Comparison of ENCODE assay signal across 20 cellular contexts in genomic region chr15:76073554-76073953, GRCh38. TPM values are rescaled to one million over a fixed set of nuclear protein-coding genes. Genes with fewer than 3 reads are reported as not detected.
DNase-seq lines count a peak whose midpoint lies in the region; ATAC-seq and TF ChIP-seq lines count a peak whose summit lies in the region.
"Had no signal": no experiment of that assay in that cellular context is flagged by ENCODE, and none has a peak within 500 bp of the region (broad histone marks: within the 10 kb centered on the region; RNA-seq: fewer than 3 reads in every experiment).

No MANE protein-coding gene starts in this region.

- POLR2A ChIA-PET in HCT116 (lab: Charles Lee): no interaction called here

- in situ Hi-C loops in mammary epithelial cell (cut with MboI; ENCODE audit: low sequenced_read_pairs in 2 of 2): no loop called here

- H3K79me2 ChIP-seq in HCT116 (ENCODE audit: insufficient read depth, low read length) (no peaks in the 10 kb centered on the region), mammary epithelial cell (ENCODE audit: insufficient read depth, low read length) (no peaks in the 10 kb centered on the region), osteoblast (ENCODE audit: insufficient read depth, low read length) (no peaks in the 10 kb centered on the region)

- no peak for TF ChIP-seq POLR2A in HCT116 (IDR thresholded peaks at IDR 0.05; ENCODE audit: borderline replicate concordance, extremely low read depth, insufficient read depth, insufficient read length)

- ATAC-seq in HCT116: no peak
- peak; percentile 54 to 88 (median 81) for ATAC-seq in psoas muscle
- no peak for ATAC-seq in GM19324 (IDR thresholded peaks at IDR 0.05; ENCODE audit: low FRiP score, unreplicated experiment)

- WGBS in mammary epithelial cell (ENCODE audit: low coverage, missing lambda C conversion rate): 75% methylated on average over 2 of the region's 2 CpGs
- 28 to 78% (median 34%) methylated on average over 2 of the region's 2 CpGs for WGBS in psoas muscle, 3 donors

- H4K20me1 ChIP-seq in HCT116 (ENCODE audit: insufficient read depth) (no peaks in the 10 kb centered on the region), mammary epithelial cell (ENCODE audit: insufficient read depth, low read length) (no peaks in the 10 kb centered on the region), osteoblast (ENCODE audit: insufficient read depth, low read length) (no peaks in the 10 kb centered on the region)

- H3K4me1 ChIP-seq in HCT116 (ENCODE audit: control insufficient read depth in 1 of 2, insufficient read depth in 2 of 2, low read length in 2 of 2) (peaks cover 0 to 4% of the 10 kb centered on the region in 2 experiments; a peak in 1 of 4 replicates), mammary epithelial cell (ENCODE audit: insufficient read depth, low read length) (peaks cover 12% of the 10 kb centered on the region), psoas muscle (peaks cover 12% of the 10 kb centered on the region), osteoblast (ENCODE audit: insufficient read depth, low read length) (no peaks in the 10 kb centered on the region)
- H3K4me1 ChIP-seq: prostate gland, suprapubic skin had no signal

- H3K9ac ChIP-seq in HCT116 (ENCODE audit: low read length) (no peak overlapping the region), mammary epithelial cell (ENCODE audit: insufficient read depth, low read length) (no peak overlapping the region)

- H3K4me2 ChIP-seq in HCT116 (ENCODE audit: low read length): no peak overlapping the region
- H3K4me2 ChIP-seq in mammary epithelial cell (ENCODE audit: insufficient read depth, low read depth, low read length): no peak overlapping the region
- H3K4me2 ChIP-seq in osteoblast (ENCODE audit: insufficient read depth, low read length): no peak overlapping the region

- RAD21 ChIA-PET in HCT116 (lab: Charles Lee; ENCODE audit: low non-redundant PET in 1 of 2, low total read pairs in 2 of 2, uncharacterized antibody in 2 of 2, unreplicated experiment in 2 of 2): no interaction called here

- TF ChIP-seq CTCF in HCT116 (IDR thresholded peaks at IDR 0.05 in 2 of 3, conservative IDR thresholded peaks at IDR 0.05 in 1 of 3; ENCODE audit: borderline replicate concordance in 1 of 3, insufficient read depth in 1 of 3, low read depth in 2 of 3, low read length in 2 of 3) (no peak), mammary epithelial cell (conservative IDR thresholded peaks at IDR 0.05 in 1 of 2, IDR thresholded peaks at IDR 0.05 in 1 of 2; ENCODE audit: extremely low read depth in 1 of 2, insufficient read depth in 1 of 2, low read depth in 1 of 2, low read length in 2 of 2) (no peak), psoas muscle (IDR thresholded peaks at IDR 0.05) (no peak), osteoblast (IDR thresholded peaks at IDR 0.05; ENCODE audit: extremely low read depth, low read depth, low read length) (no peak)

- no peaks in the 10 kb centered on the region for H3K36me3 ChIP-seq in HCT116 (ENCODE audit: control insufficient read depth in 1 of 2, insufficient read depth in 2 of 2, low read length in 2 of 2)
- no peaks in the 10 kb centered on the region for H3K36me3 ChIP-seq in mammary epithelial cell (ENCODE audit: insufficient read depth, low read length)
- no peaks in the 10 kb centered on the region for H3K36me3 ChIP-seq in psoas muscle (ENCODE audit: insufficient read depth in 1 of 2, low read depth in 1 of 2)
- no peaks in the 10 kb centered on the region for H3K36me3 ChIP-seq in osteoblast (ENCODE audit: insufficient read depth, low read length)
- no peaks in the 10 kb centered on the region for H3K36me3 ChIP-seq in H7 (replicated peaks; ENCODE audit: control insufficient read depth, insufficient read depth, low read length)
- H3K36me3 ChIP-seq: prostate gland, spleen, suprapubic skin had no signal

- CTCF ChIA-PET in HCT116 (lab: Charles Lee): no interaction called here
- CTCF ChIA-PET in mammary epithelial cell (lab: Charles Lee; ENCODE audit: low non-redundant PET): interaction anchor here (0.6 to 0.7 kb wide), 2 partner anchors 17 to 83 kb away, joined by 4 read pairs; no protein-coding TSS in a partner anchor

- dilution Hi-C loops in mammary epithelial cell (cut with HindIII; ENCODE audit: low sequenced_read_pairs): no loop called here

- no peak overlapping the region for H2AFZ ChIP-seq in HCT116 (ENCODE audit: low read depth, low read length, poor library complexity, severe bottlenecking)
- H2AFZ ChIP-seq in mammary epithelial cell (ENCODE audit: low read depth, low read length): no peak overlapping the region
- H2AFZ ChIP-seq in osteoblast (ENCODE audit: low read length): no peak overlapping the region

- no peak overlapping the region for H3K27ac ChIP-seq in HCT116 (ENCODE audit: low read depth, low read length)
- H3K27ac ChIP-seq in mammary epithelial cell (ENCODE audit: insufficient read depth, low read depth, low read length): no peak overlapping the region
- H3K27ac ChIP-seq in psoas muscle: peak overlapping the region; percentile 5
- H3K27ac ChIP-seq in osteoblast (ENCODE audit: low read depth, low read length): no peak overlapping the region
- H3K27ac ChIP-seq: prostate gland, spleen, suprapubic skin had no signal

- no peak for DNase-seq in HCT116 (ENCODE audit: low read depth, low spot score)
- peak; percentile 52 for DNase-seq in NCI-H2227 treated with DMSO at 0.1 percent for 48 hours (lab: John Stamatoyannopoulos, UW)
- DNase-seq in mammary epithelial cell: peak; percentile 80
- DNase-seq in psoas muscle: no peak
- DNase-seq in osteoblast (ENCODE audit: insufficient read length, low spot score, missing footprints): no peak
- no peak for DNase-seq in NCI-H1694 treated with DMSO at 0.1 percent for 48 hours (lab: John Stamatoyannopoulos, UW)
- DNase-seq in H7: no peak
- DNase-seq: activated CD4-positive, alpha-beta T cell treated with anti-CD3 and anti-CD28 coated beads for 48 hours; activated gamma-delta T cell; effector CD8-positive, alpha-beta T cell; GF-D8; MM.1S; NCI-H187; NCI-H82; nephron progenitor cell; RPMI8226; spleen had no signal

- no peaks in the 10 kb centered on the region for H3K9me3 ChIP-seq in HCT116 (ENCODE audit: control insufficient read depth in 1 of 2, insufficient read depth in 1 of 2, low read depth in 1 of 2, low read length in 2 of 2)
- H3K9me3 ChIP-seq in mammary epithelial cell (replicated peaks; ENCODE audit: insufficient read depth, low read length): no peaks in the 10 kb centered on the region
- no peaks in the 10 kb centered on the region for H3K9me3 ChIP-seq in psoas muscle
- H3K9me3 ChIP-seq in osteoblast (ENCODE audit: low read depth, low read length): no peaks in the 10 kb centered on the region
- H3K9me3 ChIP-seq: prostate gland, spleen, suprapubic skin had no signal

- BruUV-seq in HCT116 (replicated peaks; lab: Mats Ljungman, UMichigan): no TSS peak
- no TSS peak for BruUV-seq in mammary epithelial cell (replicated peaks; lab: Mats Ljungman, UMichigan)

- no peak for TF ChIP-seq RAD21 in HCT116 (IDR thresholded peaks at IDR 0.05; ENCODE audit: low read depth)

- H3K9me2 ChIP-seq in HCT116 (ENCODE audit: insufficient read depth): no peaks in the 10 kb centered on the region

- intact Hi-C loops in HCT116 (cut with micrococcal nuclease): no loop called here
- intact Hi-C loops in mammary epithelial cell (cut with micrococcal nuclease): no loop called here
- intact Hi-C loops in psoas muscle (cut with DNase I): no loop called here

- H3K4me3 ChIP-seq in HCT116 (replicated peaks in 1 of 2; ENCODE audit: low read depth in 1 of 2, low read length in 2 of 2) (no peak overlapping the region), mammary epithelial cell (replicated peaks in 1 of 3; ENCODE audit: insufficient read depth in 1 of 3, low read depth in 2 of 3, low read length in 3 of 3) (no peak overlapping the region), psoas muscle (no peak overlapping the region), osteoblast (ENCODE audit: insufficient read depth, low read length) (no peak overlapping the region), H7 (ENCODE audit: insufficient read depth, low read depth, low read length) (no peak overlapping the region)
- H3K4me3 ChIP-seq: prostate gland, spleen, suprapubic skin had no signal

- H3K27me3 ChIP-seq in HCT116 (ENCODE audit: insufficient read depth, low read length) (no peaks in the 10 kb centered on the region), mammary epithelial cell (ENCODE audit: insufficient read depth, low read length) (no peaks in the 10 kb centered on the region), psoas muscle (ENCODE audit: insufficient read depth in 3 of 3, low read length in 2 of 3) (no peaks in the 10 kb centered on the region), osteoblast (ENCODE audit: insufficient read depth, low read length) (peaks cover 8% of the 10 kb centered on the region), H7 (ENCODE audit: control insufficient read depth, insufficient read depth, low read length) (no peaks in the 10 kb centered on the region)
- H3K27me3 ChIP-seq: spleen, suprapubic skin had no signal

RNA-seq across cellular contexts. Expression of gene TMEM266, which starts 13.8 kb away (rescaled TPM):
- total RNA-seq in HCT116 (2021; ENCODE audit: unreplicated experiment) (0.91 TPM), mammary epithelial cell (under 1 TPM in 1 of 2 donors, not detected in 1; 0.33 TPM), psoas muscle (1 to 10 TPM; 2.6 to 7.9 (median 4.4) TPM), osteoblast (not detected in 2 replicates)
- polyA plus RNA-seq in HCT116 (2012): 0.59 and 0.90 TPM in 2 replicates
- polyA plus RNA-seq in mammary epithelial cell (0.02 TPM), psoas muscle (10 to 100 TPM in 1 of 3 donors, 1 to 10 TPM in 1, under 1 TPM in 1; 0.87 to 12.1 (median 8.0) TPM)
- not detected for polyA minus RNA-seq in mammary epithelial cell
- total RNA-seq in H7 (2014; rRNA removed; shearing (Covaris generic)): 5.4 and 6.3 TPM in 2 replicates

Comparison
In these comparisons a context has a peak if more than half of its experiments do, and no peak if none do; other contexts are left out.
1. ATAC-seq: peak in psoas muscle (4 of 4); none in HCT116 (single experiment) and GM19324 (single experiment).
2. DNase-seq: peak in NCI-H2227 treated with DMSO at 0.1 percent for 48 hours (single experiment) and mammary epithelial cell (single experiment); none in HCT116 (single experiment), psoas muscle (0 of 2), osteoblast (single experiment), NCI-H1694 treated with DMSO at 0.1 percent for 48 hours (single experiment) and H7 (single experiment).